In the genomic region with DNA sequence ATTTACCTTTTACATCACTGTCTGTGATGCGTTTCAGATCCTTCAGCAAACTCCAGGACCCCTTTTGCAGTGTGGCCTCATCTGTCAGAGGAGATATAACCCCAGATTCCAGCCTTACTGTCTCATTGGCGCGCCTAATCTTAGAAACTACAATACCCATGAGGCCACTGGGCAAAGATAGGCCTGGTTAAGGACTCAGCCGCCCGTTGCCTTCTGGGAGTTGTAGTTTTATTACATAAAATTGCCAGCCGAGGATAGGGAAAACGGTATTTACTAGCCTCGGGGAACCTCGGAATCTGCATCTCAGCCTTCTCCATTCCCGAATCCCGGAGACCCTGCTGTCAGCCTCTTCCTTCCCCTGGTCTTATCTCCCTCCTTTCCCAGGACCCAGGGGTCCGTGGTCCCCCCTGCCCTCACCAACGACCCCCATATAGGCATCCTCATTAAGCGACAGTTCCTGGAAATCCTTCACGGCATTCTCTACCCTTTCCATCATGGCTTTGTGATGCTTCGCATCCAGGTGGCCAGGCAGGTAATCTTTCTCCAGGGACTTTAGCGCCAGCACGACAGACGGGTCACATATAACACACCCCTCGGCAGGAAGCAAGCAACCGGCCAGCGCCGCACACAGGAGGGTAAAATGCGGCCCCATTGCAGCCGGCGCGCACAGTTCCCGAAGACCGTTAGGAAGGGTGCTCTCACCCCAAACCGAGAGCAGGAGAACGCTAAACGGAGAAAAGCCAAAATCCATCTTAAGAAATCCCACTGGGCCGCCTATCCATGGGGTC, we compare ENCODE assay signal across 9 cellular contexts. TPM values are rescaled to one million over a fixed set of nuclear protein-coding genes. Genes with fewer than 3 reads are reported as not detected.
DNase-seq lines count a peak whose midpoint lies in the region; FAIRE-seq and TF ChIP-seq lines count a peak whose summit lies in the region.
"Had no signal": no experiment of that assay in that cellular context is flagged by ENCODE, and none has a peak within 500 bp of the region (broad histone marks: within the 10 kb centered on the region; RNA-seq: fewer than 3 reads in every experiment).

No MANE protein-coding gene starts in this region.

- H3K4me1 ChIP-seq in kidney (ENCODE audit: control insufficient read depth in 1 of 2, insufficient read depth in 1 of 2, low read depth in 1 of 2, low read length in 2 of 2) = peaks cover 0 to 3% of the 10 kb centered on the region in 2 donors

- peak; percentile 89 for DNase-seq in Ammon's horn (ENCODE audit: low spot score)
- peak; percentile 58 for DNase-seq in H4 (ENCODE audit: low spot score)
- DNase-seq in NOMO-1 (lab: John Stamatoyannopoulos, UW; ENCODE audit: unreplicated experiment in 2 of 2) = peak; percentile 55 to 61
- peak; percentile 58 to 66 for DNase-seq in activated T-cell treated with anti-CD3 and anti-CD28 coated beads, Interleukin-2, amount 50 U/mL, for 48 hours
- peak; percentile 82 to 86 for DNase-seq in frontal cortex (ENCODE audit: low spot score in 2 of 2)
- DNase-seq in retinal pigment epithelial cell (ENCODE audit: low read depth) = no peak
- no peak for DNase-seq in kidney
- DNase-seq in type B pancreatic cell (ENCODE audit: extremely low spot score, unreplicated experiment) = no peak

- peak overlapping the region; percentile 21 for H3K4me3 ChIP-seq in retinal pigment epithelial cell (ENCODE audit: low read length)
- H3K4me3 ChIP-seq in kidney (ENCODE audit: low read length in 2 of 2) = no peak overlapping the region

- H3K9me3 Mint-ChIP-seq in type B pancreatic cell = no peaks in the 10 kb centered on the region
- H3K9me3 Mint-ChIP-seq: stimulated activated naive CD8-positive, alpha-beta T cell treated with anti-CD3 and anti-CD28 coated beads, Interleukin-15, Interleukin-2, amounts not matched to agents 100 ng/mL and 50 ng/mL, for 24 hours had no signal

- no peaks in the 10 kb centered on the region for H3K27me3 Mint-ChIP-seq in type B pancreatic cell

- no peaks in the 10 kb centered on the region for H3K36me3 ChIP-seq in kidney (ENCODE audit: control insufficient read depth in 1 of 2, insufficient read depth in 2 of 2, low read length in 2 of 2)

- FAIRE-seq in frontal cortex (lab: Jason Lieb, UNC) (no peak), kidney (lab: Jason Lieb, UNC) (no peak)

- intact Hi-C loops in kidney (cut with DNase I) = no loop called here

- H3K36me3 Mint-ChIP-seq in type B pancreatic cell = peaks cover 5% of the 10 kb centered on the region

- TF ChIP-seq CTCF in retinal pigment epithelial cell (conservative IDR thresholded peaks at IDR 0.05; ENCODE audit: low read depth, low read length) (no peak), kidney (IDR thresholded peaks at IDR 0.05; ENCODE audit: borderline replicate concordance, extremely low read depth, insufficient read depth) (no peak), type B pancreatic cell (conservative IDR thresholded peaks at IDR 0.05) (no peak)

- H3K9me3 ChIP-seq in kidney (ENCODE audit: control insufficient read depth in 1 of 2, low read length in 2 of 2) = no peaks in the 10 kb centered on the region

- H3K9ac ChIP-seq in kidney (ENCODE audit: low read length in 2 of 2) = no peak overlapping the region

- no peak overlapping the region for H3K4me3 Mint-ChIP-seq in type B pancreatic cell

- H3K27ac ChIP-seq in kidney (ENCODE audit: low read depth in 2 of 2, low read length in 2 of 2) = no peak overlapping the region

- no peak overlapping the region for H3K27ac Mint-ChIP-seq in type B pancreatic cell

- peaks cover 4% of the 10 kb centered on the region for H3K4me1 Mint-ChIP-seq in type B pancreatic cell (ENCODE audit: unreplicated experiment)

RNA-seq across cellular contexts. Expression of a gene that starts 1.3 kb away (rescaled TPM):
- not detected in 2 replicates for total RNA-seq in H4 (2014; rRNA removed; shearing (Covaris generic))
- not detected for total RNA-seq in frontal cortex
- total RNA-seq in kidney = 0.79 TPM
- polyA plus RNA-seq in kidney (ENCODE audit: insufficient read depth, low read depth, low replicate concordance) = not detected
- 2.2 and 4.8 TPM in 2 replicates for total RNA-seq in type B pancreatic cell (ENCODE audit: low replicate concordance)

RNA-seq across cellular contexts. Expression of a gene that starts 5.0 kb away (rescaled TPM):
- total RNA-seq in H4 (2014; rRNA removed; shearing (Covaris generic)) = 0.14 TPM in 1 of 2 replicates, not detected in the other
- 2.9 TPM for total RNA-seq in frontal cortex
- 23.3 TPM for total RNA-seq in kidney
- polyA plus RNA-seq in kidney (ENCODE audit: insufficient read depth, low read depth, low replicate concordance) = 13.6 TPM
- total RNA-seq in type B pancreatic cell (ENCODE audit: low replicate concordance) = 1.9 and 4.6 TPM in 2 replicates

RNA-seq across cellular contexts. Expression of a gene that starts 7.0 kb away (rescaled TPM):
- 0.25 TPM in 1 of 2 replicates, not detected in the other for total RNA-seq in H4 (2014; rRNA removed; shearing (Covaris generic))
- total RNA-seq in frontal cortex (0.82 TPM), kidney (4.3 TPM), type B pancreatic cell (ENCODE audit: low replicate concordance) (11.2 and 15.0 TPM in 2 replicates)
- polyA plus RNA-seq in kidney (ENCODE audit: insufficient read depth, low read depth, low replicate concordance) = 2.3 TPM

RNA-seq across cellular contexts. Expression of a gene that starts 9.9 kb away (rescaled TPM):
- not detected in 2 replicates for total RNA-seq in H4 (2014; rRNA removed; shearing (Covaris generic))
- total RNA-seq in frontal cortex = not detected
- total RNA-seq in kidney = not detected
- polyA plus RNA-seq in kidney (ENCODE audit: insufficient read depth, low read depth, low replicate concordance) = not detected
- total RNA-seq in type B pancreatic cell (ENCODE audit: low replicate concordance) = not detected in 2 replicates

RNA-seq across cellular contexts. Expression of a gene that starts 25.9 kb away (rescaled TPM):
- 0.31 and 0.51 TPM in 2 replicates for total RNA-seq in H4 (2014; rRNA removed; shearing (Covaris generic))
- total RNA-seq in frontal cortex = 0.41 TPM
- 2.2 TPM for total RNA-seq in kidney
- 3.6 TPM for polyA plus RNA-seq in kidney (ENCODE audit: insufficient read depth, low read depth, low replicate concordance)
- 2.0 and 3.6 TPM in 2 replicates for total RNA-seq in type B pancreatic cell (ENCODE audit: low replicate concordance)

Comparison
In these comparisons a context has a peak if more than half of its experiments do, and no peak if none do; other contexts are left out.
1. DNase-seq: peak in Ammon's horn (single experiment), H4 (single experiment), NOMO-1 (2 of 2), activated T-cell treated with anti-CD3 and anti-CD28 coated beads, Interleukin-2, amount 50 U/mL, for 48 hours (2 of 2) and frontal cortex (2 of 2); none in retinal pigment epithelial cell (single experiment), kidney (single experiment) and type B pancreatic cell (single experiment).